Comparison of ENCODE assay signal across 7 cellular contexts in genomic region chr16:66936462-66936861, GRCh38. TPM values are rescaled to one million over a fixed set of nuclear protein-coding genes. Genes with fewer than 3 reads are reported as not detected.
DNase-seq lines count a peak whose midpoint lies in the region; ATAC-seq and TF ChIP-seq lines count a peak whose summit lies in the region.
"Had no signal": no experiment of that assay in that cellular context is flagged by ENCODE, and none has a peak within 500 bp of the region (broad histone marks: within the 10 kb centered on the region; RNA-seq: fewer than 3 reads in every experiment).

No MANE protein-coding gene starts in this region.

- no peak overlapping the region for H2AFZ ChIP-seq in neuronal stem cell (ENCODE audit: low read length)

- no peak overlapping the region for H3K14ac ChIP-seq in neuronal stem cell (ENCODE audit: low read length)

- peaks cover 17% of the 10 kb centered on the region for H3K79me1 ChIP-seq in neuronal stem cell (ENCODE audit: low read depth, low read length)

- CTCF ChIA-PET in activated naive CD4-positive, alpha-beta T cell treated with anti-CD3 and anti-CD28 coated beads for 36 hours (lab: Charles Lee) = interaction anchor here (0.8 kb wide), 1 partner anchor 9 kb away, joined by 4 read pairs; no protein-coding TSS in a partner anchor

- H3K4me2 ChIP-seq in neuronal stem cell (ENCODE audit: insufficient read depth, low read length, poor library complexity, severe bottlenecking) = no peak overlapping the region

- ATAC-seq in heart left ventricle = peak in 3 of 4 donors; percentile 12 to 45 (median 21)

- intact Hi-C loops in activated naive CD4-positive, alpha-beta T cell treated with anti-CD3 and anti-CD28 coated beads for 36 hours (cut with micrococcal nuclease) = no loop called here
- intact Hi-C loops in heart left ventricle (cut with DNase I) = loop anchor here in 1 of 10 donors (5.0 kb wide), 1 partner anchor 39 kb away; no protein-coding TSS in a partner anchor

- H3K36me3 ChIP-seq in heart left ventricle = peaks cover 0 to 55% (median 45%) of the 10 kb centered on the region in 9 donors
- peaks cover 3 to 54% (median 45%) of the 10 kb centered on the region in 5 donors for H3K36me3 ChIP-seq in subcutaneous abdominal adipose tissue (ENCODE audit: control insufficient read depth in 5 of 5, insufficient read depth in 5 of 5, low read length in 5 of 5)
- peaks cover 18 to 68% of the 10 kb centered on the region in 2 donors for H3K36me3 ChIP-seq in neuronal stem cell (replicated peaks in 1 of 2; ENCODE audit: control insufficient read depth in 2 of 2, insufficient read depth in 2 of 2, low read length in 2 of 2)

- H3K9ac ChIP-seq in subcutaneous abdominal adipose tissue (ENCODE audit: low read length in 5 of 5) (peak overlapping the region in 3 of 5 donors; percentile 49 to 98 (median 56)), neuronal stem cell (ENCODE audit: low read depth, low read length, poor library complexity) (no peak overlapping the region)

- H3K4me3 ChIP-seq in heart left ventricle (peak overlapping the region; percentile 67 to 100 (median 95)), subcutaneous abdominal adipose tissue (ENCODE audit: low read depth in 1 of 5, low read length in 5 of 5) (peak overlapping the region in 1 of 5 donors; percentile 49), neuronal stem cell (ENCODE audit: low read length in 2 of 2) (peak overlapping the region in 1 of 2 donors; percentile 99)

- no peak overlapping the region for H3K27ac Mint-ChIP-seq in activated naive CD4-positive, alpha-beta T cell treated with anti-CD3 and anti-CD28 coated beads for 36 hours

- no peak overlapping the region for H2BK15ac ChIP-seq in neuronal stem cell (ENCODE audit: low read length)

- H4K91ac ChIP-seq in neuronal stem cell (ENCODE audit: low read depth, low read length, poor library complexity) = no peak overlapping the region

- H3K27me3 Mint-ChIP-seq in activated naive CD4-positive, alpha-beta T cell treated with anti-CD3 and anti-CD28 coated beads for 36 hours (ENCODE audit: low read depth) = no peaks in the 10 kb centered on the region

- H3K23ac ChIP-seq in neuronal stem cell (ENCODE audit: low read depth, low read length, poor library complexity) = no peak overlapping the region

- H3K4ac ChIP-seq in neuronal stem cell (ENCODE audit: low read length) = no peak overlapping the region

- H3K4me1 ChIP-seq in heart left ventricle (peaks cover 4 to 64% (median 37%) of the 10 kb centered on the region in 12 donors), subcutaneous abdominal adipose tissue (ENCODE audit: control insufficient read depth in 5 of 5, insufficient read depth in 5 of 5, low read length in 5 of 5) (peaks cover 11 to 44% (median 36%) of the 10 kb centered on the region in 5 donors), neuronal stem cell (ENCODE audit: control insufficient read depth in 2 of 2, insufficient read depth in 1 of 2, low read depth in 1 of 2, low read length in 2 of 2) (peaks cover 9% of the 10 kb centered on the region in 2 donors)

- no peak overlapping the region for H3K18ac ChIP-seq in neuronal stem cell (ENCODE audit: low read length)

- no peak overlapping the region for H2AK5ac ChIP-seq in neuronal stem cell (ENCODE audit: low read depth, low read length)

- no peak for TF ChIP-seq POLR2A in heart left ventricle (IDR thresholded peaks at IDR 0.05)

- no peak for TF ChIP-seq CTCF in heart left ventricle (IDR thresholded peaks at IDR 0.05)

- peaks cover 53% of the 10 kb centered on the region for H3K4me1 Mint-ChIP-seq in activated naive CD4-positive, alpha-beta T cell treated with anti-CD3 and anti-CD28 coated beads for 36 hours (ENCODE audit: low read depth)

- no peaks in the 10 kb centered on the region for H3K27me3 ChIP-seq in heart left ventricle
- no peaks in the 10 kb centered on the region for H3K27me3 ChIP-seq in subcutaneous abdominal adipose tissue (ENCODE audit: control insufficient read depth in 5 of 5, insufficient read depth in 4 of 5, low read length in 5 of 5)
- no peaks in the 10 kb centered on the region for H3K27me3 ChIP-seq in neuronal stem cell (ENCODE audit: control insufficient read depth in 3 of 3, insufficient read depth in 3 of 3, low read depth in 1 of 3, low read length in 3 of 3)

- H3K9me3 Mint-ChIP-seq in activated naive CD4-positive, alpha-beta T cell treated with anti-CD3 and anti-CD28 coated beads for 36 hours = no peaks in the 10 kb centered on the region

- no peak overlapping the region for H2BK12ac ChIP-seq in neuronal stem cell (ENCODE audit: low read length)

- WGBS in heart left ventricle, 4 donors = 50 to 69% (median 61%) methylated on average over 6 of the region's 6 CpGs
- no CpG with 5 or more reads among the region's 6 CpGs for WGBS in neuronal stem cell (ENCODE audit: extremely low coverage in 2 of 2, insufficient read length in 2 of 2, insufficient replicate concordance in 1 of 2), 2 donors

- H4K8ac ChIP-seq in neuronal stem cell (ENCODE audit: low read depth, low read length) = no peak overlapping the region

- H3K9me3 ChIP-seq in heart left ventricle (no peaks in the 10 kb centered on the region), subcutaneous abdominal adipose tissue (ENCODE audit: control insufficient read depth in 5 of 5, low read length in 5 of 5) (no peaks in the 10 kb centered on the region), neuronal stem cell (replicated peaks in 1 of 2; ENCODE audit: control insufficient read depth in 2 of 2, insufficient read depth in 1 of 2, low read depth in 1 of 2, low read length in 2 of 2) (no peaks in the 10 kb centered on the region)

- H3K27ac ChIP-seq in heart left ventricle (peak overlapping the region; percentile 33 to 99 (median 96)), subcutaneous abdominal adipose tissue (ENCODE audit: low read depth, low read length) (no peak overlapping the region), neuronal stem cell (replicated peaks; ENCODE audit: low read length) (no peak overlapping the region)

- DNase-seq in activated naive CD4-positive, alpha-beta T cell treated with anti-CD3 and anti-CD28 coated beads for 36 hours = no peak
- DNase-seq in activated naive CD4-positive, alpha-beta T cell treated with anti-CD3 and anti-CD28 coated beads, Interleukin-2, amount 50 U/mL, for 16 hours = no peak
- DNase-seq in heart left ventricle = peak in 2 of 5 donors; percentile 45 to 66
- no peak for DNase-seq in CD1c-positive myeloid dendritic cell (ENCODE audit: extremely low spot score)
- no peak for DNase-seq in neuronal stem cell (ENCODE audit: low spot score)
- DNase-seq: NCI-H2029 treated with DMSO at 0.1 percent for 48 hours had no signal

- H3K36me3 Mint-ChIP-seq in activated naive CD4-positive, alpha-beta T cell treated with anti-CD3 and anti-CD28 coated beads for 36 hours (ENCODE audit: low read depth) = peaks cover 19% of the 10 kb centered on the region

- no peak overlapping the region for H2BK5ac ChIP-seq in neuronal stem cell (ENCODE audit: low read length)

- H2BK120ac ChIP-seq in neuronal stem cell (ENCODE audit: low read depth, low read length) = no peak overlapping the region

- peak overlapping the region; percentile 11 for H3K4me3 Mint-ChIP-seq in activated naive CD4-positive, alpha-beta T cell treated with anti-CD3 and anti-CD28 coated beads for 36 hours

RNA-seq across cellular contexts. Expression of gene CES2, which starts 1.1 kb away (rescaled TPM):
- 10 to 100 TPM; 20.0 to 22.0 TPM for total RNA-seq in activated naive CD4-positive, alpha-beta T cell treated with anti-CD3 and anti-CD28 coated beads for 36 hours
- total RNA-seq in heart left ventricle = 100 to 1,000 TPM in 4 of 9 donors, 10 to 100 TPM in 5; 56.0 to 157 (median 78.8) TPM
- 100 to 1,000 TPM in 1 of 2 donors, 10 to 100 TPM in 1; 40.9 to 125 TPM for polyA plus RNA-seq in heart left ventricle
- 14.6 TPM for polyA plus RNA-seq in neuronal stem cell (2013, experiment 1 of 2)
- polyA plus RNA-seq in neuronal stem cell (2013, experiment 2 of 2) = 15.0 TPM

RNA-seq across cellular contexts. Expression of gene CIAO2B, which starts 2.3 kb away (rescaled TPM):
- 100 to 1,000 TPM; 169 to 173 TPM for total RNA-seq in activated naive CD4-positive, alpha-beta T cell treated with anti-CD3 and anti-CD28 coated beads for 36 hours
- 100 to 1,000 TPM; 103 to 188 (median 110) TPM for total RNA-seq in heart left ventricle
- polyA plus RNA-seq in heart left ventricle = 100 to 1,000 TPM; 265 to 669 TPM
- polyA plus RNA-seq in neuronal stem cell (2013, experiment 1 of 2) = 93.4 TPM
- polyA plus RNA-seq in neuronal stem cell (2013, experiment 2 of 2) = 91.2 TPM

RNA-seq across cellular contexts. Expression of gene RRAD, which starts 11.1 kb away (rescaled TPM):
- under 1 TPM in 1 of 2 experiments, not detected in 1; 0.25 TPM for total RNA-seq in activated naive CD4-positive, alpha-beta T cell treated with anti-CD3 and anti-CD28 coated beads for 36 hours
- total RNA-seq in heart left ventricle = 100 to 1,000 TPM in 7 of 9 donors, 10 to 100 TPM in 2; 57.5 to 298 (median 143) TPM
- polyA plus RNA-seq in heart left ventricle = 100 to 1,000 TPM; 152 to 277 TPM
- 0.32 TPM for polyA plus RNA-seq in neuronal stem cell (2013, experiment 1 of 2)
- 0.30 TPM for polyA plus RNA-seq in neuronal stem cell (2013, experiment 2 of 2)

RNA-seq across cellular contexts. Expression of gene CDH16, which starts 17.8 kb away (rescaled TPM):
- not detected for total RNA-seq in activated naive CD4-positive, alpha-beta T cell treated with anti-CD3 and anti-CD28 coated beads for 36 hours
- total RNA-seq in heart left ventricle = under 1 TPM in 4 of 9 donors, not detected in 5; 0.13 to 0.44 (median 0.17) TPM
- polyA plus RNA-seq in heart left ventricle = 1 to 10 TPM in 1 of 2 donors, under 1 TPM in 1; 0.08 to 1.6 TPM
- polyA plus RNA-seq in neuronal stem cell (2013, experiment 1 of 2) = not detected
- not detected for polyA plus RNA-seq in neuronal stem cell (2013, experiment 2 of 2)

RNA-seq across cellular contexts. Expression of gene CES3, which starts 24.6 kb away (rescaled TPM):
- under 1 TPM; 0.17 to 0.55 TPM for total RNA-seq in activated naive CD4-positive, alpha-beta T cell treated with anti-CD3 and anti-CD28 coated beads for 36 hours
- total RNA-seq in heart left ventricle = 1 to 10 TPM in 3 of 9 donors, under 1 TPM in 6; 0.51 to 1.7 (median 0.88) TPM
- 1 to 10 TPM in 1 of 2 donors, under 1 TPM in 1; 0.08 to 1.1 TPM for polyA plus RNA-seq in heart left ventricle
- 2.4 TPM for polyA plus RNA-seq in neuronal stem cell (2013, experiment 1 of 2)
- polyA plus RNA-seq in neuronal stem cell (2013, experiment 2 of 2) = 2.5 TPM

Comparison
In these comparisons a context has a peak if more than half of its experiments do, and no peak if none do; other contexts are left out.
1. H3K27ac ChIP-seq: peak in heart left ventricle (12 of 12); none in subcutaneous abdominal adipose tissue (single experiment) and neuronal stem cell (single experiment).
2. RNA of gene RRAD, which starts 11.1 kb away (total RNA-seq): 57.5 to 298 TPM in heart left ventricle; 0.25 TPM in activated naive CD4-positive, alpha-beta T cell treated with anti-CD3 and anti-CD28 coated beads for 36 hours; every median in the first group is over 10 times any median in the second.